Comparison of ENCODE assay signal across 21 cellular contexts in genomic region chr3:113113361-113113760, GRCh38.
DNase-seq lines count a peak whose midpoint lies in the region; ATAC-seq, FAIRE-seq and TF ChIP-seq lines count a peak whose summit lies in the region.
"Had no signal": no experiment of that assay in that cellular context is flagged by ENCODE, and none has a peak within 500 bp of the region (broad histone marks: within the 10 kb centered on the region; RNA-seq: fewer than 3 reads in every experiment).

No MANE protein-coding gene starts in this region.

- no peak for TF ChIP-seq POLR2A in HepG2 (IDR thresholded peaks at IDR 0.05; ENCODE audit: insufficient read depth in 1 of 2, low read depth in 2 of 2, low read length in 2 of 2)
- TF ChIP-seq POLR2A in right lobe of liver (IDR thresholded peaks at IDR 0.05): no peak
- TF ChIP-seq POLR2A in GM12878 (IDR thresholded peaks at IDR 0.05; ENCODE audit: low read depth, low read length): no peak
- TF ChIP-seq POLR2A in body of pancreas (IDR thresholded peaks at IDR 0.05): no peak

- FAIRE-seq in HepG2 (lab: Jason Lieb, UNC): no peak
- no peak for FAIRE-seq in GM12878 (lab: Jason Lieb, UNC)
- FAIRE-seq: A549, D721Med, G401.6, HTR-8/SVneo had no signal

- BruUV-seq in HepG2 (replicated peaks; lab: Mats Ljungman, UMichigan) (no TSS peak), GM12878 (replicated peaks; lab: Mats Ljungman, UMichigan) (no TSS peak)

- no peak for TF ChIP-seq RAD21 in HepG2 (CRISPR knock-in tag; IDR thresholded peaks at IDR 0.05)
- no peak for TF ChIP-seq RAD21 in GM12878 (IDR thresholded peaks at IDR 0.05; ENCODE audit: insufficient read depth, low read depth, low read length)

- H3K4me3 Mint-ChIP-seq in activated CD4-positive, alpha-beta T cell treated with anti-CD3 and anti-CD28 coated beads for 36 hours: no peak overlapping the region
- H3K4me3 Mint-ChIP-seq in stimulated activated naive CD8-positive, alpha-beta T cell treated with anti-CD3 and anti-CD28 coated beads, Interleukin-15, amount 100 ng/mL, for 72 hours: no peak overlapping the region
- H3K4me3 Mint-ChIP-seq: CD4-positive, alpha-beta T cell; GM23338; IgD-negative memory B cell had no signal

- no peak overlapping the region for H3K27ac Mint-ChIP-seq in activated CD4-positive, alpha-beta T cell treated with anti-CD3 and anti-CD28 coated beads for 36 hours
- no peak overlapping the region for H3K27ac Mint-ChIP-seq in stimulated activated naive CD8-positive, alpha-beta T cell treated with anti-CD3 and anti-CD28 coated beads, Interleukin-15, amount 100 ng/mL, for 72 hours
- H3K27ac Mint-ChIP-seq: CD4-positive, alpha-beta T cell; GM23338; IgD-negative memory B cell had no signal

- H3K36me3 Mint-ChIP-seq in activated CD4-positive, alpha-beta T cell treated with anti-CD3 and anti-CD28 coated beads for 36 hours (ENCODE audit: low read depth): no peaks in the 10 kb centered on the region

- no peaks in the 10 kb centered on the region for H3K79me2 ChIP-seq in HepG2 (ENCODE audit: insufficient read depth, low read length)
- H3K79me2 ChIP-seq in GM12878 (ENCODE audit: control insufficient read depth, insufficient read depth, low read length): no peaks in the 10 kb centered on the region

- CTCF ChIA-PET in activated CD4-positive, alpha-beta T cell treated with anti-CD3 and anti-CD28 coated beads for 36 hours (lab: Charles Lee): interaction anchor here (0.6 to 1.0 kb wide), 2 partner anchors 12 to 379 kb away, joined by 3 to 4 read pairs; no protein-coding TSS in a partner anchor
- CTCF ChIA-PET in HepG2 (lab: Yijun Ruan, JAX; ENCODE audit: low intra/inter-chr PET ratio, low total read pairs) (no interaction called here), GM12878 (lab: Yijun Ruan, JAX) (interaction anchor here (1.5 kb wide), 1 partner anchor 23 kb away, joined by 4 read pairs; no protein-coding TSS in a partner anchor)

- no peak overlapping the region for H2AFZ ChIP-seq in HepG2 (ENCODE audit: low read length)
- no peak overlapping the region for H2AFZ ChIP-seq in GM12878 (ENCODE audit: control insufficient read depth, low read depth, low read length)
- H2AFZ ChIP-seq: GM23338 had no signal

- no peaks in the 10 kb centered on the region for H3K27me3 ChIP-seq in HepG2 (ENCODE audit: control insufficient read depth in 1 of 2, insufficient read depth in 2 of 2, low read length in 2 of 2)
- no peaks in the 10 kb centered on the region for H3K27me3 ChIP-seq in right lobe of liver
- no peaks in the 10 kb centered on the region for H3K27me3 ChIP-seq in GM12878 (replicated peaks in 1 of 2; ENCODE audit: control insufficient read depth in 2 of 2, insufficient read depth in 2 of 2, low read length in 1 of 2)
- no peaks in the 10 kb centered on the region for H3K27me3 ChIP-seq in body of pancreas

- RAD21 ChIA-PET in GM12878 (lab: Charles Lee; ENCODE audit: unreplicated experiment): no interaction called here

- POLR2A ChIA-PET in activated CD4-positive, alpha-beta T cell treated with anti-CD3 and anti-CD28 coated beads for 36 hours (lab: Charles Lee): no interaction called here
- POLR2A ChIA-PET in HepG2 (lab: Yijun Ruan, JAX) (no interaction called here), GM12878 (lab: Charles Lee) (interaction anchor here (0.7 kb wide), 1 partner anchor 48 kb away, joined by 6 read pairs; no protein-coding TSS in a partner anchor)

- H3K4me2 ChIP-seq in HepG2 (ENCODE audit: low read depth, low read length) (no peak overlapping the region), GM12878 (ENCODE audit: control insufficient read depth, insufficient read depth) (no peak overlapping the region)
- H3K4me2 ChIP-seq: A549, GM23338 had no signal

- in situ Hi-C loops in HepG2 (cut with HindIII; ENCODE audit: extremely low pct_ligation_motif_present, low pct_unique_long_range_greater_than_20kb) (no loop called here), GM12878 (cut with MboI) (no loop called here)

- H3K27ac ChIP-seq in HepG2 (ENCODE audit: extremely low read length, insufficient read depth, low read length) (no peak overlapping the region), right lobe of liver (no peak overlapping the region), GM12878 (ENCODE audit: control insufficient read depth, insufficient read depth) (no peak overlapping the region), body of pancreas (no peak overlapping the region)
- H3K27ac ChIP-seq: 22Rv1, A549, C4-2B had no signal

- no peaks in the 10 kb centered on the region for H3K9me3 Mint-ChIP-seq in activated CD4-positive, alpha-beta T cell treated with anti-CD3 and anti-CD28 coated beads for 36 hours (ENCODE audit: low read depth)
- no peaks in the 10 kb centered on the region for H3K9me3 Mint-ChIP-seq in stimulated activated naive CD8-positive, alpha-beta T cell treated with anti-CD3 and anti-CD28 coated beads, Interleukin-15, amount 100 ng/mL, for 72 hours
- H3K9me3 Mint-ChIP-seq: CD4-positive, alpha-beta T cell; GM23338; IgD-negative memory B cell had no signal

- no peaks in the 10 kb centered on the region for H3K27me3 Mint-ChIP-seq in activated CD4-positive, alpha-beta T cell treated with anti-CD3 and anti-CD28 coated beads for 36 hours
- no peaks in the 10 kb centered on the region for H3K27me3 Mint-ChIP-seq in stimulated activated naive CD8-positive, alpha-beta T cell treated with anti-CD3 and anti-CD28 coated beads, Interleukin-15, amount 100 ng/mL, for 72 hours
- H3K27me3 Mint-ChIP-seq: CD4-positive, alpha-beta T cell; IgD-negative memory B cell had no signal

- H3K9ac ChIP-seq in HepG2 (ENCODE audit: insufficient read depth, low read depth, low read length): no peak overlapping the region
- H3K9ac ChIP-seq in GM12878 (ENCODE audit: control insufficient read depth, insufficient read depth, low read length): no peak overlapping the region

- H4K20me1 ChIP-seq in HepG2 (ENCODE audit: insufficient read depth, low read length) (no peaks in the 10 kb centered on the region), GM12878 (ENCODE audit: control insufficient read depth, insufficient read depth) (no peaks in the 10 kb centered on the region)

- peak; percentile 48 for ATAC-seq in activated CD4-positive, alpha-beta T cell treated with anti-CD3 and anti-CD28 coated beads for 36 hours
- ATAC-seq in HepG2: no peak
- ATAC-seq in right lobe of liver: no peak
- ATAC-seq in GM12878: no peak
- peak; percentile 75 for ATAC-seq in stimulated activated naive CD8-positive, alpha-beta T cell treated with anti-CD3 and anti-CD28 coated beads, Interleukin-15, amount 100 ng/mL, for 72 hours
- ATAC-seq in body of pancreas: no peak
- ATAC-seq: A549, GM23338, HCT116 had no signal

- H3K36me3 ChIP-seq in HepG2 (replicated peaks in 1 of 2; ENCODE audit: control insufficient read depth in 1 of 2, insufficient read depth in 2 of 2, low read length in 2 of 2) (no peaks in the 10 kb centered on the region), right lobe of liver (no peaks in the 10 kb centered on the region), GM12878 (ENCODE audit: control insufficient read depth in 2 of 2, insufficient read depth in 2 of 2, low read length in 1 of 2) (no peaks in the 10 kb centered on the region), body of pancreas (replicated peaks in 1 of 2; ENCODE audit: insufficient read depth in 1 of 2, low read depth in 2 of 2) (no peaks in the 10 kb centered on the region)

- TF ChIP-seq EP300 in HepG2 (IDR thresholded peaks at IDR 0.05; ENCODE audit: low read depth in 2 of 2, low read length in 2 of 2) (no peak), HepG2 (CRISPR knock-in tag; IDR thresholded peaks at IDR 0.05; ENCODE audit: borderline replicate concordance) (no peak), GM12878 (IDR thresholded peaks at IDR 0.05; ENCODE audit: borderline replicate concordance in 1 of 2, control insufficient read depth in 1 of 2, low read depth in 2 of 2, low read length in 2 of 2) (no peak)

- H3K9me3 ChIP-seq in HepG2 (ENCODE audit: low read length) (no peaks in the 10 kb centered on the region), right lobe of liver (no peaks in the 10 kb centered on the region), GM12878 (replicated peaks; ENCODE audit: control insufficient read depth, insufficient read depth, low read length) (no peaks in the 10 kb centered on the region), body of pancreas (no peaks in the 10 kb centered on the region)
- H3K9me3 ChIP-seq: A549, Caco-2 had no signal

- H3K4me3 ChIP-seq in HepG2 (replicated peaks in 1 of 3; ENCODE audit: insufficient read depth in 1 of 3, low read depth in 2 of 3, low read length in 3 of 3) (no peak overlapping the region), right lobe of liver (no peak overlapping the region), GM12878 (no peak overlapping the region), body of pancreas (no peak overlapping the region)
- H3K4me3 ChIP-seq: A549, GM23338 had no signal

- H3K4me1 Mint-ChIP-seq in activated CD4-positive, alpha-beta T cell treated with anti-CD3 and anti-CD28 coated beads for 36 hours: peaks cover 37% of the 10 kb centered on the region
- H3K4me1 Mint-ChIP-seq in stimulated activated naive CD8-positive, alpha-beta T cell treated with anti-CD3 and anti-CD28 coated beads, Interleukin-15, amount 100 ng/mL, for 72 hours: peaks cover 7% of the 10 kb centered on the region
- H3K4me1 Mint-ChIP-seq: IgD-negative memory B cell had no signal

- H3K4me1 ChIP-seq in HepG2 (ENCODE audit: insufficient read depth, low read length) (no peaks in the 10 kb centered on the region), right lobe of liver (no peaks in the 10 kb centered on the region), GM12878 (ENCODE audit: control insufficient read depth, insufficient read depth, low read length) (no peaks in the 10 kb centered on the region), body of pancreas (no peaks in the 10 kb centered on the region)
- H3K4me1 ChIP-seq: Caco-2 had no signal

- SMC1A ChIA-PET in GM12878 (lab: Charles Lee; ENCODE audit: uncharacterized antibody, unreplicated experiment): no interaction called here

- no peak for DNase-seq in activated CD4-positive, alpha-beta T cell treated with anti-CD3 and anti-CD28 coated beads for 36 hours
- DNase-seq in activated CD4-positive, alpha-beta T cell treated with anti-CD3 and anti-CD28 coated beads for 4 hours: no peak
- DNase-seq in HepG2 (ENCODE audit: low spot score) (no peak), right lobe of liver (no peak), GM12878 (ENCODE audit: low read depth, low spot score) (no peak), body of pancreas (no peak), GOT3 (lab: John Stamatoyannopoulos, UW) (no peak)
- no peak for DNase-seq in stimulated activated naive CD8-positive, alpha-beta T cell treated with anti-CD3 and anti-CD28 coated beads, Interleukin-15, amount 100 ng/mL, for 72 hours
- DNase-seq: AML-193; Caco-2; CD4-positive, alpha-beta T cell; H7 had no signal

- intact Hi-C loops in activated CD4-positive, alpha-beta T cell treated with anti-CD3 and anti-CD28 coated beads for 36 hours (cut with DNase I, micrococcal nuclease): no loop called here
- intact Hi-C loops in HepG2 (cut with micrococcal nuclease; ENCODE audit: unreplicated experiment) (no loop called here), right lobe of liver (cut with DNase I) (no loop called here), GM12878 (cut with micrococcal nuclease; ENCODE audit: unreplicated experiment) (no loop called here), body of pancreas (cut with DNase I) (no loop called here)

- TF ChIP-seq CTCF in HepG2 (CRISPR knock-in tag; IDR thresholded peaks at IDR 0.05): no peak
- TF ChIP-seq CTCF in right lobe of liver (IDR thresholded peaks at IDR 0.05): no peak
- no peak for TF ChIP-seq CTCF in GM12878 (IDR thresholded peaks at IDR 0.05 in 2 of 3, conservative IDR thresholded peaks at IDR 0.05 in 1 of 3; ENCODE audit: control insufficient read depth in 2 of 3, extremely low read depth in 1 of 3, insufficient read depth in 1 of 3, low read depth in 3 of 3, low read length in 3 of 3)
- TF ChIP-seq CTCF in body of pancreas (IDR thresholded peaks at IDR 0.05): no peak

Comparison
In these comparisons a context has a peak if more than half of its experiments do, and no peak if none do; other contexts are left out.
1. ATAC-seq: peak in activated CD4-positive, alpha-beta T cell treated with anti-CD3 and anti-CD28 coated beads for 36 hours (single experiment) and stimulated activated naive CD8-positive, alpha-beta T cell treated with anti-CD3 and anti-CD28 coated beads, Interleukin-15, amount 100 ng/mL, for 72 hours (single experiment); none in HepG2 (single experiment), right lobe of liver (0 of 4), GM12878 (single experiment) and body of pancreas (single experiment).